In the genomic region with DNA sequence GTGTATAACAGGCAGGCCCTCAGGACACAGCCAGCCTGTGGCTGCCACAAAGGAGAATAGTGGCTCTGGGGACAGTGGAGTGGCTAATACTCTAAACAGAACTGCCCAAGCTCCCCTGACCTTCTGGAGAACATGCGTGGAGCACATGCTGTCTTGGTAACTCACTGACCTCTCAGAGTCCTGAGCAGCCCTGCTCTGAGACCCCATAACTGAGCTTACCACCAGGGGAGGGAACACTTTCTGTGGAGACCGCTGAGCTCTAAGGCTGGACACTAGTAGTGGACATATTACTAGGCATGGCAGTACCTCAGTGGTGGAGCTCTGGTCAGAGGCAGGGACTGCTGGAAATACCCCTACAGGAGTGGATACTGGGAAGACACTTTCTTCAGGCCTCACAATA, we compare ENCODE assay signal across 24 cellular contexts.
"Had no signal": no experiment of that assay in that cellular context is flagged by ENCODE, and none has a peak within 500 bp of the region (broad histone marks: within the 10 kb centered on the region; RNA-seq: fewer than 3 reads in every experiment).

No MANE protein-coding gene starts in this region.

- H3K36me3 ChIP-seq: brain microvascular endothelial cell, gastrocnemius medialis, WERI-Rb-1 had no signal

- H3K4me1 ChIP-seq: foreskin keratinocyte, gastrocnemius medialis had no signal

- H3K4me3 ChIP-seq: coronary artery, dorsolateral prefrontal cortex, gastrocnemius medialis had no signal

- H3K27ac ChIP-seq: brain microvascular endothelial cell, coronary artery, dorsolateral prefrontal cortex, foreskin keratinocyte, gastrocnemius medialis, WERI-Rb-1 had no signal

- H3K9me3 ChIP-seq: gastrocnemius medialis had no signal

- H3K27me3 ChIP-seq: brain microvascular endothelial cell, dorsolateral prefrontal cortex, gastrocnemius medialis had no signal

- DNase-seq: activated B cell treated with CpG ODN at 0.5 μM for 24 hours; activated CD4-positive, alpha-beta T cell treated with anti-CD3 and anti-CD28 coated beads for 48 hours; activated CD4-positive, alpha-beta T cell treated with anti-CD3 and anti-CD28 coated beads, Interleukin-2, amount 50 U/mL, for 1 hour; activated CD4-positive, alpha-beta T cell treated with anti-CD3 and anti-CD28 coated beads, Interleukin-2, amount 50 U/mL, for 48 hours; activated CD8-positive, alpha-beta memory T cell treated with anti-CD3 and anti-CD28 coated beads for 24 hours; activated CD8-positive, alpha-beta T cell treated with anti-CD3 and anti-CD28 coated beads for 36 hours; activated effector memory CD4-positive, alpha-beta T cell treated with Interleukin-2 at 50 U/mL for 16 hours; activated gamma-delta T cell treated with Interleukin-2 at 50 U/mL for 16 hours; activated naive CD4-positive, alpha-beta T cell treated with anti-CD3 and anti-CD28 coated beads, Interleukin-2, amount 50 U/mL, for 16 hours; activated naive CD4-positive, alpha-beta T cell treated with Interleukin-2 at 50 U/mL for 16 hours; activated T-cell treated with anti-CD3 and anti-CD28 coated beads, Interleukin-2, amount 50 U/mL, for 4 hours; amniotic stem cell; anterior cingulate cortex; brain microvascular endothelial cell; dorsolateral prefrontal cortex; effector memory CD4-positive, alpha-beta T cell; foreskin keratinocyte; gastrocnemius medialis; glutamatergic neuron; T-helper 1 cell; T-helper 17 cell; T1000 had no signal
